In genomic region chr1:228164561-228165371, GRCh38 we compare ENCODE assay signal across 1 cellular context.
TF ChIP-seq lines count a peak whose summit lies in the region.

No MANE protein-coding gene starts in this region.

TF ChIP-seq in HEK293, 187 proteins besides CTCF, POLR2A, EP300 and RAD21 (continued from another document):
- TF ChIP-seq ZXDB (tag by site-specific recombination; IDR thresholded peaks at IDR 0.05) (no peak), ZNF16 (tag by site-specific recombination; IDR thresholded peaks at IDR 0.05; ENCODE audit: low read depth) (no peak), ZNF530 (tag by site-specific recombination; IDR thresholded peaks at IDR 0.05; ENCODE audit: low read depth) (no peak), OSR2 (tag by site-specific recombination; IDR thresholded peaks at IDR 0.05) (no peak), AEBP2 (tag by site-specific recombination; IDR thresholded peaks at IDR 0.05; ENCODE audit: borderline replicate concordance) (no peak), ZBTB8A (tag by site-specific recombination; IDR thresholded peaks at IDR 0.05) (peak; percentile 41; the same call in 1 of the 2 replicates), ZNF677 (tag by site-specific recombination; IDR thresholded peaks at IDR 0.05) (no peak), ZNF362 (tag by site-specific recombination; IDR thresholded peaks at IDR 0.05) (no peak), ZNF548 (tag by site-specific recombination; IDR thresholded peaks at IDR 0.05) (no peak), ZNF513 (tag by site-specific recombination; IDR thresholded peaks at IDR 0.05) (peak; percentile 67), ZNF518A (tag by site-specific recombination; conservative IDR thresholded peaks at IDR 0.05; ENCODE audit: low read depth) (no peak), ZNF146 (tag by site-specific recombination; IDR thresholded peaks at IDR 0.05) (no peak), GLIS2 (tag by site-specific recombination; IDR thresholded peaks at IDR 0.05) (0 out of 2 replicates have a peak, but pooled peaks have one; percentile 6), ZNF670 (tag by site-specific recombination; IDR thresholded peaks at IDR 0.05; ENCODE audit: low read depth) (no peak), GFI1B (tag by site-specific recombination; IDR thresholded peaks at IDR 0.05) (no peak), ZNF610 (tag by site-specific recombination; IDR thresholded peaks at IDR 0.05; ENCODE audit: borderline replicate concordance) (no peak), ZNF214 (tag by site-specific recombination; IDR thresholded peaks at IDR 0.05; ENCODE audit: borderline replicate concordance) (no peak), ZNF324 (tag by site-specific recombination; IDR thresholded peaks at IDR 0.05) (no peak), ZSCAN5A (tag by site-specific recombination; IDR thresholded peaks at IDR 0.05) (no peak), ZNF558 (tag by site-specific recombination; IDR thresholded peaks at IDR 0.05) (no peak), ZNF223 (tag by site-specific recombination; IDR thresholded peaks at IDR 0.05) (no peak), ZNF555 (tag by site-specific recombination; conservative IDR thresholded peaks at IDR 0.05) (no peak), ZBTB20 (tag by site-specific recombination; IDR thresholded peaks at IDR 0.05) (0 out of 2 replicates have a peak, but pooled peaks have one; percentile 24), BCL11B (tag by site-specific recombination; IDR thresholded peaks at IDR 0.05; ENCODE audit: low read depth) (no peak), ZNF585B (tag by site-specific recombination; IDR thresholded peaks at IDR 0.05) (0 out of 2 replicates have a peak, but pooled peaks have one; percentile 6), ZNF335 (tag by site-specific recombination; conservative IDR thresholded peaks at IDR 0.05) (peak; percentile 98)
